10 cellular contexts compared by ENCODE assay signal in genomic region chr14:104150201-104151027, GRCh38. TPM values are rescaled to one million over a fixed set of nuclear protein-coding genes. Genes with fewer than 3 reads are reported as not detected.
DNase-seq lines count a peak whose midpoint lies in the region; ATAC-seq, FAIRE-seq and TF ChIP-seq lines count a peak whose summit lies in the region.
"Had no signal": no experiment of that assay in that cellular context is flagged by ENCODE, and none has a peak within 500 bp of the region (broad histone marks: within the 10 kb centered on the region; RNA-seq: fewer than 3 reads in every experiment).

No MANE protein-coding gene starts in this region.

- DNase-seq in astrocyte (ENCODE audit: low read depth), result peak; percentile 16
- no peak for DNase-seq in kidney epithelial cell (ENCODE audit: low read depth)
- no peak for DNase-seq in kidney tubule cell (ENCODE audit: low spot score)
- no peak for DNase-seq in glomerular visceral epithelial cell (ENCODE audit: extremely low spot score)
- DNase-seq: IMR-90 had no signal

- H3K4me3 ChIP-seq in BLaER1 (no peak overlapping the region), astrocyte (ENCODE audit: insufficient read depth, low read depth, low read length) (no peak overlapping the region), kidney epithelial cell (ENCODE audit: low read depth, low read length) (no peak overlapping the region)

- no peaks in the 10 kb centered on the region for H3K9me3 Mint-ChIP-seq in astrocyte (ENCODE audit: unreplicated experiment)
- H3K9me3 Mint-ChIP-seq: activated CD4-positive, alpha-beta memory T cell treated with anti-CD3 and anti-CD28 coated beads, Interleukin-2, amount 10 ng/mL, durations not matched to agents 7 days and 5 days had no signal

- TF ChIP-seq EP300 in Ishikawa (IDR thresholded peaks at IDR 0.05; ENCODE audit: borderline replicate concordance), result 0 out of 2 replicates have a peak, but pooled peaks have one; percentile 38

- H3K4me2 ChIP-seq in BLaER1 (peak overlapping the region; percentile 72), astrocyte (ENCODE audit: low read length) (no peak overlapping the region)

- H3K9me3 ChIP-seq in BLaER1 (no peaks in the 10 kb centered on the region), astrocyte (ENCODE audit: insufficient read depth, low read depth, low read length) (no peaks in the 10 kb centered on the region)

- no peak overlapping the region for H3K4me3 Mint-ChIP-seq in astrocyte (ENCODE audit: unreplicated experiment)
- H3K4me3 Mint-ChIP-seq: activated CD4-positive, alpha-beta memory T cell treated with anti-CD3 and anti-CD28 coated beads, Interleukin-2, amount 10 ng/mL, durations not matched to agents 7 days and 5 days had no signal

- H4K20me1 ChIP-seq in BLaER1 (peaks cover 91% of the 10 kb centered on the region), astrocyte (ENCODE audit: insufficient read depth, low read length) (no peaks in the 10 kb centered on the region)

- H3K4me1 ChIP-seq in BLaER1 (peaks cover 75% of the 10 kb centered on the region), astrocyte (ENCODE audit: insufficient read depth, low read length) (peaks cover 4% of the 10 kb centered on the region)

- ATAC-seq in GM18868 (IDR thresholded peaks at IDR 0.05; ENCODE audit: unreplicated experiment) (no peak), GM18520 (IDR thresholded peaks at IDR 0.05; ENCODE audit: unreplicated experiment) (no peak)

- H3K9ac ChIP-seq in BLaER1 (0 out of 2 replicates have a peak overlapping the region, but pooled peaks have one; percentile 41), astrocyte (ENCODE audit: low read length) (no peak overlapping the region)

- peaks cover 6% of the 10 kb centered on the region for H3K27me3 Mint-ChIP-seq in astrocyte (ENCODE audit: low read depth, unreplicated experiment)
- H3K27me3 Mint-ChIP-seq: activated CD4-positive, alpha-beta memory T cell treated with anti-CD3 and anti-CD28 coated beads, Interleukin-2, amount 10 ng/mL, durations not matched to agents 7 days and 5 days had no signal

- H3K27me3 ChIP-seq in BLaER1 (no peaks in the 10 kb centered on the region), astrocyte (ENCODE audit: insufficient read depth, low read length) (no peaks in the 10 kb centered on the region), kidney epithelial cell (ENCODE audit: control insufficient read depth, insufficient read depth, low read length) (no peaks in the 10 kb centered on the region)

- no peak overlapping the region for H2AFZ ChIP-seq in astrocyte (ENCODE audit: low read depth, low read length)

- H3K36me3 ChIP-seq in BLaER1 (peaks cover 22% of the 10 kb centered on the region), astrocyte (ENCODE audit: insufficient read depth, low read length) (no peaks in the 10 kb centered on the region), kidney epithelial cell (ENCODE audit: control insufficient read depth, insufficient read depth, low read length) (no peaks in the 10 kb centered on the region)

- no peak for FAIRE-seq in astrocyte (lab: Jason Lieb, UNC)

- peaks cover 2% of the 10 kb centered on the region for H3K4me1 Mint-ChIP-seq in astrocyte (ENCODE audit: low read depth, unreplicated experiment)

- H3K27ac ChIP-seq in BLaER1, result peak overlapping the region; percentile 46; the same call in 1 of the 2 replicates
- no peak overlapping the region for H3K27ac ChIP-seq in astrocyte (ENCODE audit: low read depth, low read length)

- TF ChIP-seq CTCF in astrocyte (IDR thresholded peaks at IDR 0.05; ENCODE audit: insufficient read depth, low read depth, low read length) (no peak), kidney epithelial cell (IDR thresholded peaks at IDR 0.05; ENCODE audit: insufficient read depth, low read length, poor library complexity, severe bottlenecking) (peak; percentile 5)

- no peaks in the 10 kb centered on the region for H3K36me3 Mint-ChIP-seq in astrocyte (ENCODE audit: low read depth, unreplicated experiment)

- no peak overlapping the region for H3K27ac Mint-ChIP-seq in astrocyte (ENCODE audit: unreplicated experiment)
- H3K27ac Mint-ChIP-seq: activated CD4-positive, alpha-beta memory T cell treated with anti-CD3 and anti-CD28 coated beads, Interleukin-2, amount 10 ng/mL, durations not matched to agents 7 days and 5 days had no signal

- H3K79me2 ChIP-seq in astrocyte (ENCODE audit: insufficient read depth, low read length), result no peaks in the 10 kb centered on the region

- no peak for TF ChIP-seq RAD21 in Ishikawa (IDR thresholded peaks at IDR 0.05; ENCODE audit: low read depth)

TF ChIP-seq in Ishikawa, 13 proteins besides CTCF, POLR2A, EP300 and RAD21:
- peak; percentile 54; the same call in 1 of the 2 replicates for TF ChIP-seq NFIC (IDR thresholded peaks at IDR 0.05)
- TF ChIP-seq TCF12 (IDR thresholded peaks at IDR 0.05; ENCODE audit: low read depth), result peak; percentile 67
- TF ChIP-seq CEBPB (IDR thresholded peaks at IDR 0.05), result peak; percentile 63
- no peak for TF ChIP-seq ZBTB7A (IDR thresholded peaks at IDR 0.05; ENCODE audit: low read depth)
- no peak for TF ChIP-seq MAX (IDR thresholded peaks at IDR 0.05)
- no peak for TF ChIP-seq CREB1 (IDR thresholded peaks at IDR 0.05; ENCODE audit: low read depth)
- TF ChIP-seq REST (IDR thresholded peaks at IDR 0.05; ENCODE audit: low read depth), result no peak

RNA-seq across cellular contexts. Expression of gene KIF26A, which starts 12.0 kb away (rescaled TPM):
- total RNA-seq in astrocyte (1.4 TPM in 2 replicates), kidney epithelial cell (0.21 and 0.48 TPM in 2 replicates)
- total RNA-seq: IMR-90 had no signal
